ENCODE assay signal across 8 cellular contexts in the genomic region with DNA sequence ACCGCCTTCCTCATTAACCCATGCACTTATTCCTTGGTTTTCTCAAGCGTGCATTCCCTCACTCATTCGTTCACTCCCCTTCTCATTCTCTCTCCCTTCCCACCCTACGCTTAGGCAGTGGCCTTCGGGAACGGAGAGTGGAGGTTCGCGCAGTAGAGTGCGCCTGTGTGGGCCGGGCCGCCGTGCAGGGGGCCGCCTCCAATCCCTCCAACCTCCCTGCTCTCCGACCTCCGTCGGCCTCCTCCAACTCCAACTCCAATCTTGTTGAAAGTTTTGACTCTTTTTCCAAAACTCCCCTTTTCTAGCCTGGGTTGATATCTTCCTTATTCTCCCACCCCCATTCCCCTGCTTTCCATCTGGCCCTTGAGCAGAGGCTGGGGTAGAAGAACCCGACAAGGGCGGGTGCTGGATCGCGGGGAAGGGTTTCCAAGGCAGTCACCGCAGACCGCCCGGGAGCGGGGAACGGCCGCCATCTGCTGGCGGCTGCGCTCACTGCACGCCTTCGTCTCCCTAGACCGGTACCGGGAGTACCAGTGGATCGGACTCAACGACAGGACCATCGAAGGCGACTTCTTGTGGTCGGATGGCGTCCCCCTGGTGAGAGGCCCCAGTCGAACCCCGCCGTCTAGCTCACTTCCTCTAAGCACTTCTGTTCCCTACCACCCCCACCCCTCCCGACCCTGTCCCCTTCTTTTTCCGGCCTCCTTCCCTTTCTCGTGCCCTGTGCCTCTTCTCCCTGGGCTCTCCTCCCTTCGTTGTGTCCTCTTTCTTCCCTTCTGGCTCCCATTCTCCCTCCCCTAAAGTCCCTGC. TPM values are rescaled to one million over a fixed set of nuclear protein-coding genes. Genes with fewer than 3 reads are reported as not detected.
DNase-seq lines count a peak whose midpoint lies in the region; ATAC-seq, FAIRE-seq and TF ChIP-seq lines count a peak whose summit lies in the region.

No MANE protein-coding gene starts in this region.

- H3K79me2 ChIP-seq in HepG2 (ENCODE audit: insufficient read depth, low read length), result peaks cover 20% of the 10 kb centered on the region

- H3K27ac ChIP-seq in cingulate gyrus (ENCODE audit: low read depth, low read length), result peak overlapping the region; percentile 39
- no peak overlapping the region for H3K27ac ChIP-seq in HepG2 (ENCODE audit: extremely low read length, insufficient read depth, low read length)

- intact Hi-C loops in HepG2 (cut with micrococcal nuclease; ENCODE audit: unreplicated experiment), result loop anchor here (1.0 kb wide), 1 partner anchor 32 kb away; no protein-coding TSS in a partner anchor

- CTCF ChIA-PET in HepG2 (lab: Yijun Ruan, JAX; ENCODE audit: low intra/inter-chr PET ratio, low total read pairs), result interaction anchor here (0.6 to 6.4 kb wide), 5 partner anchors 21 to 157 kb away, joined by 3 to 166 read pairs (median 10); a partner anchor contains a TSS

- peaks cover 54% of the 10 kb centered on the region for H3K4me1 ChIP-seq in HepG2 (ENCODE audit: insufficient read depth, low read length)

- TF ChIP-seq RAD21 in HepG2 (CRISPR knock-in tag; IDR thresholded peaks at IDR 0.05), result peak; percentile 72

- no peaks in the 10 kb centered on the region for H3K9me3 ChIP-seq in HepG2 (ENCODE audit: low read length)

- H3K4me2 ChIP-seq in HepG2 (ENCODE audit: low read depth, low read length), result peak overlapping the region; percentile 96

- 45% methylated on average over 39 of the region's 45 CpGs for WGBS in HepG2 (ENCODE audit: low lambda C conversion rate)

- TF ChIP-seq POLR2A in HepG2 (IDR thresholded peaks at IDR 0.05; ENCODE audit: insufficient read depth in 1 of 2, low read depth in 2 of 2, low read length in 2 of 2), result no peak

- in situ Hi-C loops in HepG2 (cut with HindIII; ENCODE audit: extremely low pct_ligation_motif_present, low pct_unique_long_range_greater_than_20kb), result no loop called here

- peak overlapping the region in 1 of 3 experiments; percentile 56; a peak in 2 of 6 replicates for H3K4me3 ChIP-seq in HepG2 (replicated peaks in 1 of 3; ENCODE audit: insufficient read depth in 1 of 3, low read depth in 2 of 3, low read length in 3 of 3)

- H3K9ac ChIP-seq in HepG2 (ENCODE audit: insufficient read depth, low read depth, low read length), result no peak overlapping the region

- peak; percentile 93 for TF ChIP-seq CTCF in HepG2 (CRISPR knock-in tag; IDR thresholded peaks at IDR 0.05)

- no peak for FAIRE-seq in HepG2 (lab: Jason Lieb, UNC)

- H2AFZ ChIP-seq in HepG2 (ENCODE audit: low read length), result no peak overlapping the region

- TF ChIP-seq EP300 in HepG2 (IDR thresholded peaks at IDR 0.05; ENCODE audit: low read depth in 2 of 2, low read length in 2 of 2) (no peak), HepG2 (CRISPR knock-in tag; IDR thresholded peaks at IDR 0.05; ENCODE audit: borderline replicate concordance) (no peak)

- BruUV-seq in HepG2 (replicated peaks; lab: Mats Ljungman, UMichigan), result no TSS peak

- DNase-seq in NCI-H1436 (lab: John Stamatoyannopoulos, UW), result peak; percentile 28
- no peak for DNase-seq in NCI-H1436 treated with DMSO at 0.1 percent for 48 hours (lab: John Stamatoyannopoulos, UW)
- DNase-seq in NCI-H2171 (lab: John Stamatoyannopoulos, UW), result peak; percentile 46
- peak; percentile 83 for DNase-seq in activated CD4-positive, alpha-beta T cell treated with anti-CD3 and anti-CD28 coated beads for 48 hours
- no peak for DNase-seq in HepG2 (ENCODE audit: low spot score)
- peak; percentile 57 for DNase-seq in stimulated activated CD4-positive, alpha-beta T cell treated with anti-CD3 and anti-CD28 coated beads, Interleukin-2, amount 100 ng/mL, for 4 hours (ENCODE audit: low read depth)

- POLR2A ChIA-PET in HepG2 (lab: Yijun Ruan, JAX), result interaction anchor here (0.6 to 11.4 kb wide), 2 partner anchors 17 to 34 kb away, joined by 3 to 189 read pairs; a partner anchor contains a TSS

- peaks cover 1 to 5% of the 10 kb centered on the region in 2 experiments; a peak in 1 of 5 replicates for H3K36me3 ChIP-seq in HepG2 (replicated peaks in 1 of 2; ENCODE audit: control insufficient read depth in 1 of 2, insufficient read depth in 2 of 2, low read length in 2 of 2)

- ATAC-seq in HepG2, result peak; percentile 12
- ATAC-seq in GM19467 (IDR thresholded peaks at IDR 0.05; ENCODE audit: unreplicated experiment), result no peak

- H4K20me1 ChIP-seq in HepG2 (ENCODE audit: insufficient read depth, low read length), result peaks cover 75% of the 10 kb centered on the region

- H3K27me3 ChIP-seq in HepG2 (ENCODE audit: control insufficient read depth in 1 of 2, insufficient read depth in 2 of 2, low read length in 2 of 2), result no peaks in the 10 kb centered on the region; a peak in 1 of 5 replicates

RNA-seq across cellular contexts. Expression of a gene that starts 15.4 kb away (rescaled TPM):
- total RNA-seq in HepG2 (2016; rRNA removed; fragmentation: Illumina TruSeq; extraction: Trizol), result not detected in 2 replicates
- total RNA-seq in HepG2 (2016; cell fraction: cytosol; rRNA removed; fragmentation: Illumina TruSeq; extraction: Trizol; ENCODE audit: low read depth), result not detected in 2 replicates
- total RNA-seq in HepG2 (2016; cell fraction: insoluble cytoplasmic fraction; rRNA removed; fragmentation: Illumina TruSeq; extraction: Trizol), result not detected in 2 replicates
- total RNA-seq in HepG2 (2016; cell fraction: membrane; rRNA removed; fragmentation: Illumina TruSeq; extraction: Trizol), result not detected in 2 replicates
- not detected in 2 replicates for total RNA-seq in HepG2 (2016; cell fraction: nucleus; rRNA removed; fragmentation: Illumina TruSeq; extraction: Trizol)
- not detected in 2 replicates for polyA plus RNA-seq in HepG2 (2011; rRNA removed)
- not detected in 2 replicates for polyA plus RNA-seq in HepG2 (2011; cell fraction: cytosol; rRNA removed)
- 0.24 TPM in 1 of 2 replicates, not detected in the other for polyA plus RNA-seq in HepG2 (2011; cell fraction: nucleus; rRNA removed)
- 0.21 TPM in 2 replicates for polyA plus RNA-seq in HepG2 (2012)
- polyA plus RNA-seq in HepG2 (2016; cell fraction: cytosol; fragmentation: Illumina TruSeq; extraction: Trizol; ENCODE audit: low read depth), result not detected in 2 replicates
- not detected in 2 replicates for polyA plus RNA-seq in HepG2 (2016; cell fraction: insoluble cytoplasmic fraction; fragmentation: Illumina TruSeq; extraction: Trizol; ENCODE audit: low read depth)
- polyA plus RNA-seq in HepG2 (2016; cell fraction: membrane; fragmentation: Illumina TruSeq; extraction: Trizol; ENCODE audit: low read depth), result not detected in 2 replicates
- polyA plus RNA-seq in HepG2 (2016; cell fraction: nucleus; fragmentation: Illumina TruSeq; extraction: Trizol; ENCODE audit: insufficient read depth, low read depth), result not detected in 2 replicates
- polyA minus RNA-seq in HepG2 (2011; rRNA and poly(A)+ RNA removed; ENCODE audit: low replicate concordance), result not detected in 2 replicates
- not detected in 2 replicates for polyA minus RNA-seq in HepG2 (2011; cell fraction: cytosol; rRNA and poly(A)+ RNA removed)
- not detected in 2 replicates for polyA minus RNA-seq in HepG2 (2011; cell fraction: nucleus; rRNA and poly(A)+ RNA removed)

RNA-seq across cellular contexts. Expression of a gene that starts 19.8 kb away (rescaled TPM):
- total RNA-seq in HepG2 (2016; rRNA removed; fragmentation: Illumina TruSeq; extraction: Trizol), result 12.7 and 16.6 TPM in 2 replicates
- total RNA-seq in HepG2 (2016; cell fraction: cytosol; rRNA removed; fragmentation: Illumina TruSeq; extraction: Trizol; ENCODE audit: low read depth), result 0.30 and 0.53 TPM in 2 replicates
- total RNA-seq in HepG2 (2016; cell fraction: insoluble cytoplasmic fraction; rRNA removed; fragmentation: Illumina TruSeq; extraction: Trizol), result 9.1 and 18.2 TPM in 2 replicates
- total RNA-seq in HepG2 (2016; cell fraction: membrane; rRNA removed; fragmentation: Illumina TruSeq; extraction: Trizol), result 1.4 and 1.5 TPM in 2 replicates
- 11.7 and 13.1 TPM in 2 replicates for total RNA-seq in HepG2 (2016; cell fraction: nucleus; rRNA removed; fragmentation: Illumina TruSeq; extraction: Trizol)
- 1.7 and 2.5 TPM in 2 replicates for polyA plus RNA-seq in HepG2 (2011; rRNA removed)
- polyA plus RNA-seq in HepG2 (2011; cell fraction: cytosol; rRNA removed), result 1.1 and 1.2 TPM in 2 replicates
- 9.3 and 9.7 TPM in 2 replicates for polyA plus RNA-seq in HepG2 (2011; cell fraction: nucleus; rRNA removed)
- 3.5 and 3.6 TPM in 2 replicates for polyA plus RNA-seq in HepG2 (2012)
- polyA plus RNA-seq in HepG2 (2016; cell fraction: cytosol; fragmentation: Illumina TruSeq; extraction: Trizol; ENCODE audit: low read depth), result 0.32 and 0.38 TPM in 2 replicates
- polyA plus RNA-seq in HepG2 (2016; cell fraction: insoluble cytoplasmic fraction; fragmentation: Illumina TruSeq; extraction: Trizol; ENCODE audit: low read depth), result 8.6 and 10.8 TPM in 2 replicates
- 0.46 and 0.93 TPM in 2 replicates for polyA plus RNA-seq in HepG2 (2016; cell fraction: membrane; fragmentation: Illumina TruSeq; extraction: Trizol; ENCODE audit: low read depth)
- polyA plus RNA-seq in HepG2 (2016; cell fraction: nucleus; fragmentation: Illumina TruSeq; extraction: Trizol; ENCODE audit: insufficient read depth, low read depth), result 27.3 and 27.7 TPM in 2 replicates
- polyA minus RNA-seq in HepG2 (2011; rRNA and poly(A)+ RNA removed; ENCODE audit: low replicate concordance), result 0.91 and 2.7 TPM in 2 replicates
- polyA minus RNA-seq in HepG2 (2011; cell fraction: cytosol; rRNA and poly(A)+ RNA removed), result 2.4 and 2.5 TPM in 2 replicates
- polyA minus RNA-seq in HepG2 (2011; cell fraction: nucleus; rRNA and poly(A)+ RNA removed), result 1.5 and 1.7 TPM in 2 replicates

RNA-seq across cellular contexts. Expression of a gene that starts 38.2 kb away (rescaled TPM):
- total RNA-seq in HepG2 (2016; rRNA removed; fragmentation: Illumina TruSeq; extraction: Trizol), result not detected in 2 replicates
- not detected in 2 replicates for total RNA-seq in HepG2 (2016; cell fraction: cytosol; rRNA removed; fragmentation: Illumina TruSeq; extraction: Trizol; ENCODE audit: low read depth)
- total RNA-seq in HepG2 (2016; cell fraction: insoluble cytoplasmic fraction; rRNA removed; fragmentation: Illumina TruSeq; extraction: Trizol), result not detected in 2 replicates
- total RNA-seq in HepG2 (2016; cell fraction: membrane; rRNA removed; fragmentation: Illumina TruSeq; extraction: Trizol), result not detected in 2 replicates
- total RNA-seq in HepG2 (2016; cell fraction: nucleus; rRNA removed; fragmentation: Illumina TruSeq; extraction: Trizol), result not detected in 2 replicates
- 0.09 TPM in 1 of 2 replicates, not detected in the other for polyA plus RNA-seq in HepG2 (2011; rRNA removed)
- not detected in 2 replicates for polyA plus RNA-seq in HepG2 (2011; cell fraction: cytosol; rRNA removed)
- polyA plus RNA-seq in HepG2 (2011; cell fraction: nucleus; rRNA removed), result 0.40 and 0.62 TPM in 2 replicates
- polyA plus RNA-seq in HepG2 (2012), result 0.19 TPM in 1 of 2 replicates, not detected in the other
- not detected in 2 replicates for polyA plus RNA-seq in HepG2 (2016; cell fraction: cytosol; fragmentation: Illumina TruSeq; extraction: Trizol; ENCODE audit: low read depth)
- polyA plus RNA-seq in HepG2 (2016; cell fraction: insoluble cytoplasmic fraction; fragmentation: Illumina TruSeq; extraction: Trizol; ENCODE audit: low read depth), result not detected in 2 replicates
- not detected in 2 replicates for polyA plus RNA-seq in HepG2 (2016; cell fraction: membrane; fragmentation: Illumina TruSeq; extraction: Trizol; ENCODE audit: low read depth)
- polyA plus RNA-seq in HepG2 (2016; cell fraction: nucleus; fragmentation: Illumina TruSeq; extraction: Trizol; ENCODE audit: insufficient read depth, low read depth), result not detected in 2 replicates
- polyA minus RNA-seq in HepG2 (2011; rRNA and poly(A)+ RNA removed; ENCODE audit: low replicate concordance), result not detected in 2 replicates
- not detected in 2 replicates for polyA minus RNA-seq in HepG2 (2011; cell fraction: cytosol; rRNA and poly(A)+ RNA removed)
- not detected in 2 replicates for polyA minus RNA-seq in HepG2 (2011; cell fraction: nucleus; rRNA and poly(A)+ RNA removed)

RNA-seq across cellular contexts. Expression of a gene that starts 48.0 kb away (rescaled TPM):
- 0.21 and 0.60 TPM in 2 replicates for total RNA-seq in HepG2 (2016; rRNA removed; fragmentation: Illumina TruSeq; extraction: Trizol)
- not detected in 2 replicates for total RNA-seq in HepG2 (2016; cell fraction: cytosol; rRNA removed; fragmentation: Illumina TruSeq; extraction: Trizol; ENCODE audit: low read depth)
- total RNA-seq in HepG2 (2016; cell fraction: insoluble cytoplasmic fraction; rRNA removed; fragmentation: Illumina TruSeq; extraction: Trizol), result 0.28 TPM in 1 of 2 replicates, not detected in the other
- total RNA-seq in HepG2 (2016; cell fraction: membrane; rRNA removed; fragmentation: Illumina TruSeq; extraction: Trizol), result not detected in 2 replicates
- not detected in 2 replicates for total RNA-seq in HepG2 (2016; cell fraction: nucleus; rRNA removed; fragmentation: Illumina TruSeq; extraction: Trizol)
- polyA plus RNA-seq in HepG2 (2011; rRNA removed), result 0.37 and 0.40 TPM in 2 replicates
- polyA plus RNA-seq in HepG2 (2011; cell fraction: cytosol; rRNA removed), result 0.14 and 0.16 TPM in 2 replicates
- polyA plus RNA-seq in HepG2 (2011; cell fraction: nucleus; rRNA removed), result 0.50 and 0.85 TPM in 2 replicates
- 1.3 TPM in 1 of 2 replicates, not detected in the other for polyA plus RNA-seq in HepG2 (2012)
- 0.24 TPM in 1 of 2 replicates, not detected in the other for polyA plus RNA-seq in HepG2 (2016; cell fraction: cytosol; fragmentation: Illumina TruSeq; extraction: Trizol; ENCODE audit: low read depth)
- polyA plus RNA-seq in HepG2 (2016; cell fraction: insoluble cytoplasmic fraction; fragmentation: Illumina TruSeq; extraction: Trizol; ENCODE audit: low read depth), result 0.57 and 0.99 TPM in 2 replicates
- polyA plus RNA-seq in HepG2 (2016; cell fraction: membrane; fragmentation: Illumina TruSeq; extraction: Trizol; ENCODE audit: low read depth), result not detected in 2 replicates
- polyA plus RNA-seq in HepG2 (2016; cell fraction: nucleus; fragmentation: Illumina TruSeq; extraction: Trizol; ENCODE audit: insufficient read depth, low read depth), result 0.51 and 1.8 TPM in 2 replicates
- polyA minus RNA-seq in HepG2 (2011; rRNA and poly(A)+ RNA removed; ENCODE audit: low replicate concordance), result 1.2 TPM in 1 of 2 replicates, not detected in the other
- polyA minus RNA-seq in HepG2 (2011; cell fraction: cytosol; rRNA and poly(A)+ RNA removed), result not detected in 2 replicates
- polyA minus RNA-seq in HepG2 (2011; cell fraction: nucleus; rRNA and poly(A)+ RNA removed), result not detected in 2 replicates

RNA-seq across cellular contexts. Expression of a gene that starts 56.1 kb away (rescaled TPM):
- total RNA-seq in HepG2 (2016; rRNA removed; fragmentation: Illumina TruSeq; extraction: Trizol), result 37.9 and 43.4 TPM in 2 replicates
- 7.3 and 7.7 TPM in 2 replicates for total RNA-seq in HepG2 (2016; cell fraction: cytosol; rRNA removed; fragmentation: Illumina TruSeq; extraction: Trizol; ENCODE audit: low read depth)
- total RNA-seq in HepG2 (2016; cell fraction: insoluble cytoplasmic fraction; rRNA removed; fragmentation: Illumina TruSeq; extraction: Trizol), result 37.1 and 46.1 TPM in 2 replicates
- 22.7 and 24.7 TPM in 2 replicates for total RNA-seq in HepG2 (2016; cell fraction: membrane; rRNA removed; fragmentation: Illumina TruSeq; extraction: Trizol)
- 36.6 and 38.1 TPM in 2 replicates for total RNA-seq in HepG2 (2016; cell fraction: nucleus; rRNA removed; fragmentation: Illumina TruSeq; extraction: Trizol)
- polyA plus RNA-seq in HepG2 (2011; rRNA removed), result 19.2 and 20.0 TPM in 2 replicates
- polyA plus RNA-seq in HepG2 (2011; cell fraction: cytosol; rRNA removed), result 13.1 and 21.0 TPM in 2 replicates
- polyA plus RNA-seq in HepG2 (2011; cell fraction: nucleus; rRNA removed), result 13.5 and 17.3 TPM in 2 replicates
- polyA plus RNA-seq in HepG2 (2012), result 26.6 and 33.5 TPM in 2 replicates
- polyA plus RNA-seq in HepG2 (2016; cell fraction: cytosol; fragmentation: Illumina TruSeq; extraction: Trizol; ENCODE audit: low read depth), result 11.1 and 11.2 TPM in 2 replicates
- 79.1 and 79.7 TPM in 2 replicates for polyA plus RNA-seq in HepG2 (2016; cell fraction: insoluble cytoplasmic fraction; fragmentation: Illumina TruSeq; extraction: Trizol; ENCODE audit: low read depth)
- polyA plus RNA-seq in HepG2 (2016; cell fraction: membrane; fragmentation: Illumina TruSeq; extraction: Trizol; ENCODE audit: low read depth), result 22.9 and 25.6 TPM in 2 replicates
- 59.3 and 65.1 TPM in 2 replicates for polyA plus RNA-seq in HepG2 (2016; cell fraction: nucleus; fragmentation: Illumina TruSeq; extraction: Trizol; ENCODE audit: insufficient read depth, low read depth)
- 24.3 and 141 TPM in 2 replicates for polyA minus RNA-seq in HepG2 (2011; rRNA and poly(A)+ RNA removed; ENCODE audit: low replicate concordance)
- 9.7 and 9.9 TPM in 2 replicates for polyA minus RNA-seq in HepG2 (2011; cell fraction: cytosol; rRNA and poly(A)+ RNA removed)
- 46.1 and 51.0 TPM in 2 replicates for polyA minus RNA-seq in HepG2 (2011; cell fraction: nucleus; rRNA and poly(A)+ RNA removed)

Comparison
In these comparisons a context has a peak if more than half of its experiments do, and no peak if none do; other contexts are left out.
1. DNase-seq: peak in NCI-H1436 (single experiment), NCI-H2171 (single experiment), activated CD4-positive, alpha-beta T cell treated with anti-CD3 and anti-CD28 coated beads for 48 hours (single experiment) and stimulated activated CD4-positive, alpha-beta T cell treated with anti-CD3 and anti-CD28 coated beads, Interleukin-2, amount 100 ng/mL, for 4 hours (single experiment); none in NCI-H1436 treated with DMSO at 0.1 percent for 48 hours (single experiment) and HepG2 (single experiment).